8 cellular contexts compared by ENCODE assay signal in genomic region chr15:90557651-90558084, GRCh38. TPM values are rescaled to one million over a fixed set of nuclear protein-coding genes. Genes with fewer than 3 reads are reported as not detected.
DNase-seq lines count a peak whose midpoint lies in the region; ATAC-seq and TF ChIP-seq lines count a peak whose summit lies in the region.

No MANE protein-coding gene starts in this region.

- H3K9me3 ChIP-seq in body of pancreas (no peaks in the 10 kb centered on the region), subcutaneous abdominal adipose tissue (ENCODE audit: control insufficient read depth in 5 of 5, low read length in 5 of 5) (no peaks in the 10 kb centered on the region)

- H3K27ac ChIP-seq in body of pancreas (peak overlapping the region; percentile 51 to 90 (median 74)), subcutaneous abdominal adipose tissue (ENCODE audit: low read depth, low read length) (peak overlapping the region; percentile 88)

- H3K36me3 ChIP-seq in body of pancreas (replicated peaks in 1 of 2; ENCODE audit: insufficient read depth in 1 of 2, low read depth in 2 of 2) (no peaks in the 10 kb centered on the region), subcutaneous abdominal adipose tissue (ENCODE audit: control insufficient read depth in 5 of 5, insufficient read depth in 5 of 5, low read length in 5 of 5) (peaks cover 0 to 3% (median 0%) of the 10 kb centered on the region in 5 donors)

- 3 to 5% methylated on average over 4 of the region's 4 CpGs for WGBS in body of pancreas, 2 donors

- peak in 1 of 3 donors; percentile 47 for TF ChIP-seq POLR2A in body of pancreas (IDR thresholded peaks at IDR 0.05)

- no peaks in the 10 kb centered on the region for H3K27me3 ChIP-seq in body of pancreas
- no peaks in the 10 kb centered on the region for H3K27me3 ChIP-seq in subcutaneous abdominal adipose tissue (ENCODE audit: control insufficient read depth in 5 of 5, insufficient read depth in 4 of 5, low read length in 5 of 5)

- intact Hi-C loops in body of pancreas (cut with DNase I) (no loop called here), left colon (cut with DNase I, micrococcal nuclease) (no loop called here)

- DNase-seq in DMS 273 (lab: John Stamatoyannopoulos, UW; ENCODE audit: unreplicated experiment): peak; percentile 26
- DNase-seq in DMS 273 treated with DMSO at 0.1 percent for 48 hours (lab: John Stamatoyannopoulos, UW): no peak
- peak; percentile 90 to 97 (median 94) for DNase-seq in body of pancreas
- DNase-seq in left colon: peak; percentile 54 to 68
- no peak for DNase-seq in NCI-H1930 (lab: John Stamatoyannopoulos, UW)
- no peak for DNase-seq in GM10266 (ENCODE audit: extremely low spot score)
- DNase-seq in mesenteric fat pad (ENCODE audit: low spot score): no peak

- TF ChIP-seq CTCF in body of pancreas (IDR thresholded peaks at IDR 0.05) (no peak), GM10266 (IDR thresholded peaks at IDR 0.05; ENCODE audit: control insufficient read depth, insufficient read depth, low read depth, missing control alignments) (no peak)

- peak overlapping the region; percentile 1 to 66 (median 31) for H3K9ac ChIP-seq in subcutaneous abdominal adipose tissue (ENCODE audit: low read length in 5 of 5)

- peaks cover 67% of the 10 kb centered on the region for H3K4me1 ChIP-seq in body of pancreas
- H3K4me1 ChIP-seq in subcutaneous abdominal adipose tissue (ENCODE audit: control insufficient read depth in 5 of 5, insufficient read depth in 5 of 5, low read length in 5 of 5): peaks cover 34 to 66% (median 63%) of the 10 kb centered on the region in 5 donors

- ATAC-seq in body of pancreas (peak; percentile 88), left colon (peak; percentile 31)

- H3K4me3 ChIP-seq in body of pancreas (no peak overlapping the region), subcutaneous abdominal adipose tissue (ENCODE audit: low read depth in 1 of 5, low read length in 5 of 5) (peak overlapping the region in 2 of 5 donors; percentile 17 to 35)

RNA-seq across cellular contexts. Expression of gene CRTC3, which starts 27.9 kb away (rescaled TPM):
- 10 to 100 TPM; 10.5 to 13.0 TPM for total RNA-seq in body of pancreas
- 10 to 100 TPM; 23.0 to 23.1 TPM for total RNA-seq in left colon
- total RNA-seq in mesenteric fat pad: 45.7 TPM

Comparison
In these comparisons a context has a peak if more than half of its experiments do, and no peak if none do; other contexts are left out.
1. DNase-seq: peak in DMS 273 (single experiment), body of pancreas (4 of 4) and left colon (2 of 2); none in DMS 273 treated with DMSO at 0.1 percent for 48 hours (single experiment), NCI-H1930 (0 of 2), GM10266 (single experiment) and mesenteric fat pad (single experiment).